In the genomic region with DNA sequence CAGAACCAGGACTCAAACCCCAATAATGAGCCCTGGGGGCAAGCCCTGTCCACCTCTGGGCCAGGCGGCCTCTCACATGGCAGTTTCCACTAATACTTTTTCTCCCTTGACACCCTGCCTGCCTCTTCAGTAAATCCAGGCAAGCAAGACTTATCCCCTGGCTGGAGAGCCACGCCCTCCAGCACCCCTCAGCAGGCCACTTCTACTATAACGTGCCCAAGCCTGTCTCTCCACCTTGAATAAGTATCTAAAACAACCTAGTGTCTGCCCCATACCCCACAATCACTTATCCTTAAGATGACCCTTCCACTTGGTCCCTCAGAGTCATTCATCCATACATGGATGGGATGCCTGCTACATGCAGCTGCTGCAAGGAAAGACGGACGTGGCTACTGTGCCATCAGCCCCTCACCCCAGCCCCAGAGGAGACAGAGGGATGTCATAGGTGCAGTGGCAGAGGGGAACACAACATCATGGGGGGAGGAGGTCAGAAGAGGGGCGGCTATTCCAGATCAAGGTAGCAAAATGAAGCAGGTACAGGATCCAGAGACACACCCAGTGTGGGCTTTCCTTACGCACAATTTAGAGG, we compare ENCODE assay signal across 28 cellular contexts.
DNase-seq lines count a peak whose midpoint lies in the region; TF ChIP-seq lines count a peak whose summit lies in the region.
"Had no signal": no experiment of that assay in that cellular context is flagged by ENCODE, and none has a peak within 500 bp of the region (broad histone marks: within the 10 kb centered on the region; RNA-seq: fewer than 3 reads in every experiment).

No MANE protein-coding gene starts in this region.

- H3K9ac ChIP-seq in stomach smooth muscle (ENCODE audit: low read length in 2 of 2): no peak overlapping the region

- H3K4me3 ChIP-seq in epithelial cell of esophagus (ENCODE audit: low read length) (no peak overlapping the region), stomach smooth muscle (ENCODE audit: low read length in 2 of 2) (no peak overlapping the region)
- H3K4me3 ChIP-seq: lower lobe of right lung, Peyer's patch, SJCRH30 had no signal

- peak overlapping the region; percentile 55 for H3K27ac ChIP-seq in stomach smooth muscle (ENCODE audit: low read length)
- H3K27ac ChIP-seq: lower lobe of right lung, neutrophil, Peyer's patch, SJCRH30 had no signal

- H3K36me3 ChIP-seq in stomach smooth muscle (ENCODE audit: control insufficient read depth in 2 of 2, insufficient read depth in 2 of 2, low read length in 2 of 2): peaks cover 4 to 9% of the 10 kb centered on the region in 2 donors
- H3K36me3 ChIP-seq: lower lobe of right lung, neutrophil, Peyer's patch, SJCRH30 had no signal

- H3K27me3 ChIP-seq in stomach smooth muscle (ENCODE audit: control insufficient read depth in 1 of 2, insufficient read depth in 2 of 2, low read length in 2 of 2): no peaks in the 10 kb centered on the region
- H3K27me3 ChIP-seq: neutrophil, Peyer's patch, SJCRH30 had no signal

- peaks cover 82% of the 10 kb centered on the region for H3K4me1 ChIP-seq in stomach smooth muscle (ENCODE audit: control insufficient read depth, insufficient read depth, low read length)

- DNase-seq in NCI-H1417 (lab: John Stamatoyannopoulos, UW) (peak in 2 of 3 experiments; percentile 36 to 60), NCI-H1417 treated with DMSO at 0.1 percent for 48 hours (lab: John Stamatoyannopoulos, UW) (no peak), NCI-H345 treated with DMSO at 0.1 percent for 48 hours (lab: John Stamatoyannopoulos, UW; ENCODE audit: unreplicated experiment) (peak; percentile 69), epithelial cell of esophagus (ENCODE audit: low read depth) (peak; percentile 51), NCI-H1092 (lab: John Stamatoyannopoulos, UW) (no peak), erythroblast (lab: John Stamatoyannopoulos, UW) (no peak)
- DNase-seq in activated T-cell treated with anti-CD3 and anti-CD28 coated beads, Interleukin-2, amount 50 U/mL, for 48 hours: no peak
- DNase-seq: 8988T; activated CD4-positive, alpha-beta T cell treated with anti-CD3 and anti-CD28 coated beads for 4 hours; activated naive CD4-positive, alpha-beta T cell treated with anti-CD3 and anti-CD28 coated beads, Interleukin-2, amount 50 U/mL, for 16 hours; activated T-cell treated with anti-CD3 and anti-CD28 coated beads, Interleukin-2, amount 50 U/mL, for 72 hours; AML-193; anterior cingulate cortex; dermis blood vessel endothelial cell; DND-41; glutamatergic neuron; Karpas-422; lower lobe of right lung; MV-4-11; NCI-H1694 treated with DMSO at 0.1 percent for 48 hours; NCI-H226; NK-92 treated with Interleukin-12 subunit alpha and Interleukin-12 subunit beta, amount 100 ng/mL, for 24 hours; Peyer's patch; SJCRH30; stimulated activated CD8-positive, alpha-beta memory T cell treated with anti-CD3 and anti-CD28 coated beads, Interleukin-4, amount 100 ng/mL, for 48 hours; trophoblast cell had no signal

- no peak for TF ChIP-seq CTCF in epithelial cell of esophagus (IDR thresholded peaks at IDR 0.05; ENCODE audit: insufficient read depth, low read depth, low read length, missing control alignments)

- TF ChIP-seq POLR2A in erythroblast (IDR thresholded peaks at IDR 0.05; ENCODE audit: low read length): no peak

- no peaks in the 10 kb centered on the region for H3K9me3 ChIP-seq in stomach smooth muscle (ENCODE audit: control insufficient read depth in 2 of 2, low read length in 2 of 2)
- H3K9me3 ChIP-seq: lower lobe of right lung, neutrophil, Peyer's patch, SJCRH30 had no signal

Comparison
In these comparisons a context has a peak if more than half of its experiments do, and no peak if none do; other contexts are left out.
1. DNase-seq: peak in NCI-H1417 (2 of 3), NCI-H345 treated with DMSO at 0.1 percent for 48 hours (single experiment) and epithelial cell of esophagus (single experiment); none in NCI-H1417 treated with DMSO at 0.1 percent for 48 hours (single experiment), NCI-H1092 (single experiment), erythroblast (0 of 2) and activated T-cell treated with anti-CD3 and anti-CD28 coated beads, Interleukin-2, amount 50 U/mL, for 48 hours (0 of 2).